ENCODE assay signal across 23 cellular contexts in the genomic region with DNA sequence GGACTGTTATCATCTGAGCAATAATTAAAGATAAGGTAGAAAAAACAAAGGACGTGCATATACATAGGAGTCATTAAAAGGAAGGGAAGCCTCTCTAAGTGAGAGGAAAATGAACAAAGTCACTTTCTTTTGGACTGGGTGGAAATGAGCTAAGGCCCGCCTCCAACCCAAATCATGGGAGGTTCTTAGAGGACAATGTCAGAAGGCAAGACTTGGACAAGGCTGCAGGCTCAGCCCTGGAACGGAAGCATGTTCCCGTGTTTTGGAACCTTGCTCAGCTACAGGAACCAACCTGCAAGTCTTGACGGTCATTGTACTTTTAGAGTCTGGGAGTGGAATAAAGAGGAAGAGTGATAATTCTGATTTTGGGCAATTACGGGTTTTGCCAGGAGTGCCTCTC. TPM values are rescaled to one million over a fixed set of nuclear protein-coding genes. Genes with fewer than 3 reads are reported as not detected.
DNase-seq lines count a peak whose midpoint lies in the region; ATAC-seq and TF ChIP-seq lines count a peak whose summit lies in the region.
"Had no signal": no experiment of that assay in that cellular context is flagged by ENCODE, and none has a peak within 500 bp of the region (broad histone marks: within the 10 kb centered on the region; RNA-seq: fewer than 3 reads in every experiment).

No MANE protein-coding gene starts in this region.

- H3K36me3 ChIP-seq in cardiac muscle cell (no peaks in the 10 kb centered on the region), trophoblast cell (ENCODE audit: control insufficient read depth in 1 of 2, insufficient read depth in 2 of 2, low read length in 2 of 2) (peaks cover 0 to 2% of the 10 kb centered on the region in 2 experiments)
- H3K36me3 ChIP-seq: BE2C, BLaER1 had no signal

- no peak for DNase-seq in cardiac muscle cell (ENCODE audit: low read depth in 1 of 2, low spot score in 1 of 2)
- no peak for DNase-seq in left ventricle myocardium superior
- no peak for DNase-seq in trophoblast cell
- DNase-seq in AG08395 (ENCODE audit: low spot score) = no peak
- DNase-seq: BE2C; C1 segment of cervical spinal cord; CD4-positive, alpha-beta memory T cell; CD4-positive, CD25-positive, alpha-beta regulatory T cell; CD8-positive, alpha-beta memory T cell; COR-L47; DMS 273 treated with DMSO at 0.1 percent for 48 hours; DMS153; DMS53; DMS79; DND-41; EL; GDM1 had no signal

- no peak overlapping the region for H3K4me2 ChIP-seq in trophoblast cell (ENCODE audit: low read length)
- H3K4me2 ChIP-seq: A549, BLaER1 had no signal

- no peak overlapping the region for H3K9ac ChIP-seq in trophoblast cell (ENCODE audit: low read length)
- H3K9ac ChIP-seq: BLaER1 had no signal

- H4K8ac ChIP-seq in trophoblast cell (ENCODE audit: low read depth, low read length) = no peak overlapping the region

- peak overlapping the region; percentile 51 for H3K18ac ChIP-seq in trophoblast cell (ENCODE audit: low read length)

- peak overlapping the region; percentile 97 for H2AK5ac ChIP-seq in trophoblast cell (ENCODE audit: low read length)

- H2BK12ac ChIP-seq in trophoblast cell (ENCODE audit: low read length) = peak overlapping the region; percentile 61

- H3K9me3 ChIP-seq in cardiac muscle cell (ENCODE audit: low read depth) (no peaks in the 10 kb centered on the region), trophoblast cell (ENCODE audit: insufficient read depth, low read depth, low read length) (no peaks in the 10 kb centered on the region)
- H3K9me3 ChIP-seq: A549, BE2C, BLaER1 had no signal

- ATAC-seq in left ventricle myocardium superior = no peak
- no peak for ATAC-seq in GM19351 (IDR thresholded peaks at IDR 0.05; ENCODE audit: unreplicated experiment)
- ATAC-seq: A549, GM12878 had no signal

- H3K4me1 ChIP-seq in cardiac muscle cell (ENCODE audit: low read depth) (peaks cover 42% of the 10 kb centered on the region), trophoblast cell (ENCODE audit: control insufficient read depth in 1 of 2, insufficient read depth in 2 of 2, low read length in 2 of 2) (peaks cover 13 to 15% of the 10 kb centered on the region in 2 experiments)
- H3K4me1 ChIP-seq: A549, BE2C had no signal

- H3K4me3 ChIP-seq in cardiac muscle cell = no peak overlapping the region
- no peak overlapping the region for H3K4me3 ChIP-seq in trophoblast cell (ENCODE audit: low read depth, low read length)
- H3K4me3 ChIP-seq: A549, BLaER1, GM12878 had no signal

- H3K14ac ChIP-seq in trophoblast cell (ENCODE audit: low read length) = no peak overlapping the region

- peak overlapping the region; percentile 95 for H3K27ac ChIP-seq in cardiac muscle cell
- H3K27ac ChIP-seq in trophoblast cell (ENCODE audit: low read depth, low read length) = peak overlapping the region; percentile 0
- H3K27ac ChIP-seq: 22Rv1, A549, BLaER1 had no signal

- no peak overlapping the region for H2BK120ac ChIP-seq in trophoblast cell (ENCODE audit: insufficient read depth, low read length, poor library complexity)

- H2BK5ac ChIP-seq in trophoblast cell (ENCODE audit: low read depth, low read length, poor library complexity) = no peak overlapping the region

- TF ChIP-seq CTCF in cardiac muscle cell (IDR thresholded peaks at IDR 0.05; ENCODE audit: low read depth, low read length) = no peak

- peaks cover 4% of the 10 kb centered on the region for H3K79me2 ChIP-seq in trophoblast cell (ENCODE audit: control insufficient read depth, insufficient read depth, low read length, poor library complexity)

- H3K79me1 ChIP-seq in trophoblast cell (ENCODE audit: low read length) = peaks cover 7% of the 10 kb centered on the region

- peak overlapping the region; percentile 38 for H4K91ac ChIP-seq in trophoblast cell (ENCODE audit: low read depth, low read length)

- H3K27me3 ChIP-seq in cardiac muscle cell = no peaks in the 10 kb centered on the region
- no peaks in the 10 kb centered on the region for H3K27me3 ChIP-seq in trophoblast cell (ENCODE audit: insufficient read depth, low read length)
- H3K27me3 ChIP-seq: BE2C, BLaER1 had no signal

- no peak overlapping the region for H2AFZ ChIP-seq in trophoblast cell (ENCODE audit: insufficient read depth, low read length, poor library complexity)

- WGBS in trophoblast cell (ENCODE audit: extremely low coverage, insufficient coverage, insufficient read length) = no CpG with 5 or more reads among the region's 6 CpGs

- H3K23ac ChIP-seq in trophoblast cell (ENCODE audit: low read length) = no peak overlapping the region

- H4K12ac ChIP-seq in trophoblast cell (ENCODE audit: low read depth, low read length) = no peak overlapping the region

- intact Hi-C loops in left ventricle myocardium superior (cut with micrococcal nuclease) = no loop called here

- peak overlapping the region; percentile 24 for H3K4ac ChIP-seq in trophoblast cell (ENCODE audit: low read depth, low read length)

RNA-seq across cellular contexts. Expression of a gene that starts 59.4 kb away (rescaled TPM):
- total RNA-seq in cardiac muscle cell (466 and 886 TPM in 2 replicates), left ventricle myocardium superior (6.8 TPM)
- polyA plus RNA-seq in cardiac muscle cell = 201 and 316 TPM in 2 replicates
- 312 and 318 TPM in 2 replicates for polyA plus RNA-seq in trophoblast cell (2013)
- total RNA-seq: A172 had no signal
- polyA plus RNA-seq: CD4-positive, CD25-positive, alpha-beta regulatory T cell; CD8-positive, alpha-beta memory T cell had no signal

Comparison
In these comparisons a context has a peak if more than half of its experiments do, and no peak if none do; other contexts are left out.
1. RNA of a gene that starts 59.4 kb away (total RNA-seq): 466 to 886 TPM in cardiac muscle cell; 6.8 TPM in left ventricle myocardium superior (single experiment); every median in the first group is over 10 times any median in the second.